8 cellular contexts compared by ENCODE assay signal in genomic region chr13:110116072-110116487, GRCh38.
DNase-seq lines count a peak whose midpoint lies in the region; ATAC-seq, FAIRE-seq and TF ChIP-seq lines count a peak whose summit lies in the region.

No MANE protein-coding gene starts in this region.

- RAD21 ChIA-PET in GM12878 (lab: Charles Lee; ENCODE audit: unreplicated experiment) = interaction anchor here (0.6 to 1.7 kb wide), 5 partner anchors 20 to 1155 kb away, joined by 3 to 4 read pairs (median 4); no protein-coding TSS in a partner anchor

- SMC1A ChIA-PET in GM12878 (lab: Charles Lee; ENCODE audit: uncharacterized antibody, unreplicated experiment) = interaction anchor here (0.7 to 1.7 kb wide), 3 partner anchors 17 to 37 kb away, joined by 3 to 5 read pairs (median 3); no protein-coding TSS in a partner anchor

- FAIRE-seq in GM12878 (lab: Jason Lieb, UNC) = peak; percentile 41

- no peaks in the 10 kb centered on the region for H3F3A ChIP-seq in DOHH2 (ENCODE audit: control insufficient read depth, insufficient read depth)

- TF ChIP-seq POLR2A in GM12878 (IDR thresholded peaks at IDR 0.05; ENCODE audit: low read depth, low read length) = no peak

- CTCF ChIA-PET in HEK293T (lab: Yijun Ruan, JAX) = interaction anchor here (0.7 kb wide), 1 partner anchor 888 kb away, joined by 5 read pairs; no protein-coding TSS in a partner anchor
- CTCF ChIA-PET in GM12878 (lab: Yijun Ruan, JAX) = interaction anchor here (0.7 to 2.4 kb wide), 13 partner anchors 9 to 1201 kb away, joined by 3 to 12 read pairs (median 4); no protein-coding TSS in a partner anchor

- H2AFZ ChIP-seq in GM12878 (ENCODE audit: control insufficient read depth, low read depth, low read length) = no peak overlapping the region

- H3K9me2 ChIP-seq in DOHH2 (replicated peaks; ENCODE audit: control insufficient read depth, low read length) = no peaks in the 10 kb centered on the region

- H4K20me1 ChIP-seq in DOHH2 (ENCODE audit: control insufficient read depth, insufficient read depth, low read depth, low read length) (no peaks in the 10 kb centered on the region), GM12878 (ENCODE audit: control insufficient read depth, insufficient read depth) (no peaks in the 10 kb centered on the region)

- TF ChIP-seq RAD21 in GM12878 (IDR thresholded peaks at IDR 0.05; ENCODE audit: insufficient read depth, low read depth, low read length) = peak; percentile 65

- H3K36me3 ChIP-seq in DOHH2 (ENCODE audit: control insufficient read depth, low read length) (no peaks in the 10 kb centered on the region), RWPE2 (ENCODE audit: low read depth) (no peaks in the 10 kb centered on the region), GM12878 (ENCODE audit: control insufficient read depth in 2 of 2, insufficient read depth in 2 of 2, low read length in 1 of 2) (no peaks in the 10 kb centered on the region)

- POLR2A ChIA-PET in HEK293T (lab: Yijun Ruan, JAX) (no interaction called here), GM12878 (lab: Charles Lee) (no interaction called here)

- DNase-seq in HEK293T (ENCODE audit: extremely low spot score) (peak; percentile 42), RWPE2 (ENCODE audit: low spot score) (peak; percentile 60), GM12878 (ENCODE audit: low read depth, low spot score) (no peak), kidney tubule cell (ENCODE audit: low spot score) (peak; percentile 51)
- peak; percentile 26 for DNase-seq in stimulated activated CD8-positive, alpha-beta memory T cell treated with anti-CD3 and anti-CD28 coated beads, Interleukin-7, amount 100 ng/mL, for 24 hours (ENCODE audit: low read depth)
- DNase-seq in NK-92 treated with Interleukin-12 subunit alpha and Interleukin-12 subunit beta, amount 100 ng/mL, for 24 hours (lab: John Stamatoyannopoulos, UW) = no peak

- TF ChIP-seq EP300 in GM12878 (IDR thresholded peaks at IDR 0.05; ENCODE audit: borderline replicate concordance in 1 of 2, control insufficient read depth in 1 of 2, low read depth in 2 of 2, low read length in 2 of 2) = no peak

- H3K27ac ChIP-seq in DOHH2 (ENCODE audit: low read depth, low read length) (no peak overlapping the region), RWPE2 (ENCODE audit: poor library complexity, severe bottlenecking) (no peak overlapping the region), GM12878 (ENCODE audit: control insufficient read depth, insufficient read depth) (no peak overlapping the region)

- H3K4me2 ChIP-seq in DOHH2 (ENCODE audit: low read length) (no peak overlapping the region), GM12878 (ENCODE audit: control insufficient read depth, insufficient read depth) (no peak overlapping the region)

- no peak overlapping the region for H3K9ac ChIP-seq in GM12878 (ENCODE audit: control insufficient read depth, insufficient read depth, low read length)

- 30% methylated on average over 20 of the region's 23 CpGs for whole genome bisulfite sequencing in GM12878 (ENCODE audit: insufficient coverage, insufficient replicate concordance, low lambda C conversion rate, missing lambda C conversion rate)

- ATAC-seq in RWPE2 (ENCODE audit: low read depth) (peak; percentile 57), GM12878 (peak; percentile 85), HG03457 (IDR thresholded peaks at IDR 0.05; ENCODE audit: unreplicated experiment) (no peak)

- no peaks in the 10 kb centered on the region for H3K9me3 ChIP-seq in DOHH2 (ENCODE audit: control insufficient read depth, insufficient read depth, low read length)
- H3K9me3 ChIP-seq in RWPE2 (ENCODE audit: severe bottlenecking) = no peaks in the 10 kb centered on the region
- no peaks in the 10 kb centered on the region for H3K9me3 ChIP-seq in GM12878 (replicated peaks; ENCODE audit: control insufficient read depth, insufficient read depth, low read length)

- intact Hi-C loops in GM12878 (cut with micrococcal nuclease; ENCODE audit: unreplicated experiment) = loop anchor here (1.0 to 10.0 kb wide), 3 partner anchors 321 to 1155 kb away; no protein-coding TSS in a partner anchor

- in situ Hi-C loops in GM12878 (cut with MboI) = no loop called here

- BruUV-seq in GM12878 (replicated peaks; lab: Mats Ljungman, UMichigan) = no TSS peak

- no peaks in the 10 kb centered on the region for H3K79me2 ChIP-seq in DOHH2 (ENCODE audit: control insufficient read depth, low read length)
- no peaks in the 10 kb centered on the region for H3K79me2 ChIP-seq in GM12878 (ENCODE audit: control insufficient read depth, insufficient read depth, low read length)

- TF ChIP-seq CTCF in DOHH2 (IDR thresholded peaks at IDR 0.05; ENCODE audit: low read depth, low read length, poor library complexity, severe bottlenecking) (peak; percentile 75), RWPE2 (IDR thresholded peaks at IDR 0.05; ENCODE audit: poor library complexity, severe bottlenecking) (peak; percentile 98), GM12878 (IDR thresholded peaks at IDR 0.05 in 2 of 3, conservative IDR thresholded peaks at IDR 0.05 in 1 of 3; ENCODE audit: control insufficient read depth in 2 of 3, extremely low read depth in 1 of 3, insufficient read depth in 1 of 3, low read depth in 3 of 3, low read length in 3 of 3) (peak; percentile 71 to 98 (median 88))

- H3K4me3 ChIP-seq in DOHH2 (ENCODE audit: low read length) (no peak overlapping the region), RWPE2 (ENCODE audit: severe bottlenecking) (no peak overlapping the region), GM12878 (no peak overlapping the region)

- H3K27me3 ChIP-seq in DOHH2 (ENCODE audit: control insufficient read depth, low read length) (no peaks in the 10 kb centered on the region), RWPE2 (ENCODE audit: insufficient read depth, poor library complexity, severe bottlenecking) (no peaks in the 10 kb centered on the region), GM12878 (replicated peaks in 1 of 2; ENCODE audit: control insufficient read depth in 2 of 2, insufficient read depth in 2 of 2, low read length in 1 of 2) (peaks cover 0 to 2% of the 10 kb centered on the region in 2 experiments; a peak in 1 of 4 replicates)

- H3K4me1 ChIP-seq in DOHH2 (ENCODE audit: control insufficient read depth, low read length) (no peaks in the 10 kb centered on the region), RWPE2 (ENCODE audit: insufficient read depth, poor library complexity, severe bottlenecking) (peaks cover 27% of the 10 kb centered on the region), GM12878 (ENCODE audit: control insufficient read depth, insufficient read depth, low read length) (no peaks in the 10 kb centered on the region; the same call in 1 of the 2 replicates)

TF ChIP-seq in HEK293T, 16 proteins besides CTCF, POLR2A, EP300 and RAD21:
- TF ChIP-seq ELF4 (IDR thresholded peaks at IDR 0.05) = no peak
- TF ChIP-seq FOXK2 (IDR thresholded peaks at IDR 0.05) = no peak
- TF ChIP-seq LEF1 (IDR thresholded peaks at IDR 0.05; ENCODE audit: borderline replicate concordance) = no peak
- no peak for TF ChIP-seq NFRKB (IDR thresholded peaks at IDR 0.05)
- no peak for TF ChIP-seq TARDBP (IDR thresholded peaks at IDR 0.05)
- TF ChIP-seq HDGF (IDR thresholded peaks at IDR 0.05; ENCODE audit: borderline replicate concordance) = no peak
- TF ChIP-seq L3MBTL2 (conservative IDR thresholded peaks at IDR 0.05) = no peak
- TF ChIP-seq ARNT (IDR thresholded peaks at IDR 0.05) = no peak
- TF ChIP-seq SUZ12 (IDR thresholded peaks at IDR 0.05) = no peak
- no peak for TF ChIP-seq BHLHE40 (IDR thresholded peaks at IDR 0.05; ENCODE audit: borderline replicate concordance)
- TF ChIP-seq ZNF384 (IDR thresholded peaks at IDR 0.05) = no peak
- TF ChIP-seq SP1 (IDR thresholded peaks at IDR 0.05) = no peak
- no peak for TF ChIP-seq CTBP1 (IDR thresholded peaks at IDR 0.05; ENCODE audit: borderline replicate concordance)
- no peak for TF ChIP-seq FOXM1 (IDR thresholded peaks at IDR 0.05; ENCODE audit: borderline replicate concordance)
- no peak for TF ChIP-seq FOXA1 (IDR thresholded peaks at IDR 0.05)
- TF ChIP-seq PKNOX1 (IDR thresholded peaks at IDR 0.05) = no peak

TF ChIP-seq in GM12878, 131 proteins besides CTCF, POLR2A, EP300 and RAD21 (continues in another document):
- TF ChIP-seq SP1 (IDR thresholded peaks at IDR 0.05; ENCODE audit: low read depth, low read length) = no peak
- no peak for TF ChIP-seq NBN (IDR thresholded peaks at IDR 0.05)
- no peak for TF ChIP-seq KAT2A (conservative IDR thresholded peaks at IDR 0.05; ENCODE audit: control insufficient read depth, low read depth, low read length)
- no peak for TF ChIP-seq CEBPB (IDR thresholded peaks at IDR 0.05; ENCODE audit: borderline replicate concordance in 1 of 2, low read depth in 2 of 2, low read length in 2 of 2)
- TF ChIP-seq SMARCA5 (IDR thresholded peaks at IDR 0.05) = peak; percentile 63; the same call in 1 of the 2 replicates
- no peak for TF ChIP-seq KDM1A (IDR thresholded peaks at IDR 0.05; ENCODE audit: borderline replicate concordance)
- TF ChIP-seq ZNF592 (IDR thresholded peaks at IDR 0.05) = no peak
- TF ChIP-seq HCFC1 (IDR thresholded peaks at IDR 0.05; ENCODE audit: low read length) = no peak
- TF ChIP-seq YBX1 (IDR thresholded peaks at IDR 0.05) = no peak

Comparison
In these comparisons a context has a peak if more than half of its experiments do, and no peak if none do; other contexts are left out.
1. DNase-seq: peak in HEK293T (single experiment), RWPE2 (single experiment), kidney tubule cell (single experiment) and stimulated activated CD8-positive, alpha-beta memory T cell treated with anti-CD3 and anti-CD28 coated beads, Interleukin-7, amount 100 ng/mL, for 24 hours (single experiment); none in GM12878 (single experiment) and NK-92 treated with Interleukin-12 subunit alpha and Interleukin-12 subunit beta, amount 100 ng/mL, for 24 hours (single experiment).
2. Peak in every context shown above with its lines, with median percentiles within 50 percentile points of each other: CTCF ChIP-seq.